11 cellular contexts compared by ENCODE assay signal in genomic region chr6:169851641-169852503, GRCh38.
A peak's percentile ranks its signal among the peaks of the same experiment; 100 is the strongest.
DNase-seq lines count a peak whose midpoint lies in the region; ATAC-seq, FAIRE-seq and TF ChIP-seq lines count a peak whose summit lies in the region.
"Had no signal": no experiment of that assay in that cellular context is flagged by ENCODE, and none has a peak within 500 bp of the region (broad histone marks: within the 10 kb centered on the region; RNA-seq: fewer than 3 reads in every experiment).

No MANE protein-coding gene starts in this region.

- H3K79me2 ChIP-seq in keratinocyte (ENCODE audit: control insufficient read depth, insufficient read depth, low read length) (no peaks in the 10 kb centered on the region), Karpas-422 (ENCODE audit: low read length) (no peaks in the 10 kb centered on the region)

- in situ Hi-C loops in brain microvascular endothelial cell (cut with HindIII; ENCODE audit: low pct_ligation_motif_present, low sequenced_read_pairs) = no loop called here

- H4K20me1 ChIP-seq in keratinocyte (ENCODE audit: control insufficient read depth, extremely low read depth, insufficient read depth, low read length) (no peaks in the 10 kb centered on the region), Karpas-422 (ENCODE audit: insufficient read depth, low read depth, low read length) (no peaks in the 10 kb centered on the region)

- H3K9me1 ChIP-seq in keratinocyte (ENCODE audit: control insufficient read depth, extremely low read depth, insufficient read depth, low read length) = no peaks in the 10 kb centered on the region

- H3K27me3 ChIP-seq in brain microvascular endothelial cell (replicated peaks) = no peaks in the 10 kb centered on the region
- H3K27me3 ChIP-seq in keratinocyte (ENCODE audit: control insufficient read depth, extremely low read depth, insufficient read depth, low read length) = no peaks in the 10 kb centered on the region
- H3K27me3 ChIP-seq in suprapubic skin = no peaks in the 10 kb centered on the region
- no peaks in the 10 kb centered on the region for H3K27me3 ChIP-seq in Karpas-422 (ENCODE audit: low read length)

- no peak for TF ChIP-seq POLR2A in NB4 (IDR thresholded peaks at IDR 0.05; ENCODE audit: extremely low read depth, insufficient read length)
- TF ChIP-seq POLR2A in suprapubic skin (IDR thresholded peaks at IDR 0.05) = no peak

- peak; percentile 99 for FAIRE-seq in keratinocyte (lab: Jason Lieb, UNC)

- H2AFZ ChIP-seq in keratinocyte (ENCODE audit: control insufficient read depth, low read length) (peak overlapping the region; percentile 86), Karpas-422 (ENCODE audit: low read length) (no peak overlapping the region)

- H3K36me3 ChIP-seq in brain microvascular endothelial cell (replicated peaks) = no peaks in the 10 kb centered on the region
- H3K36me3 ChIP-seq in keratinocyte (ENCODE audit: control insufficient read depth in 2 of 2, extremely low read depth in 1 of 2, insufficient read depth in 2 of 2, low read length in 2 of 2) = no peaks in the 10 kb centered on the region
- H3K36me3 ChIP-seq in suprapubic skin = no peaks in the 10 kb centered on the region
- H3K36me3 ChIP-seq in Karpas-422 (ENCODE audit: insufficient read depth, low read length) = no peaks in the 10 kb centered on the region

- TF ChIP-seq EP300 in suprapubic skin (IDR thresholded peaks at IDR 0.05) = no peak

- no peaks in the 10 kb centered on the region for H3K9me2 ChIP-seq in Karpas-422 (replicated peaks; ENCODE audit: insufficient read depth, low read length)
- H3K9me2 ChIP-seq: SK-N-SH had no signal

- dilution Hi-C loops in keratinocyte (cut with MboI; ENCODE audit: extremely low pct_ligation_motif_present, low sequenced_read_pairs) = no loop called here

- DNase-seq in NB4 (ENCODE audit: low read depth) (peak; percentile 96), brain microvascular endothelial cell (peak; percentile 56), keratinocyte (ENCODE audit: low read depth, low spot score) (no peak), suprapubic skin (ENCODE audit: low spot score in 2 of 2) (no peak), KG1 (lab: John Stamatoyannopoulos, UW) (no peak), Karpas-422 (no peak), NOMO-1 treated with DMSO at 0.1 percent for 48 hours (lab: John Stamatoyannopoulos, UW; ENCODE audit: unreplicated experiment) (no peak)
- DNase-seq: effector memory CD8-positive, alpha-beta T cell; stimulated activated CD4-positive, alpha-beta T cell treated with anti-CD3 and anti-CD28 coated beads, Interleukin-2, amount 100 ng/mL, for 24 hours had no signal

- no peak overlapping the region for H3K27ac ChIP-seq in brain microvascular endothelial cell
- peak overlapping the region; percentile 23 for H3K27ac ChIP-seq in keratinocyte (ENCODE audit: control insufficient read depth, insufficient read depth, low read length)
- H3K27ac ChIP-seq in suprapubic skin = peak overlapping the region; percentile 23
- H3K27ac ChIP-seq in Karpas-422 (ENCODE audit: low read length) = no peak overlapping the region

- ATAC-seq in HG02870 (IDR thresholded peaks at IDR 0.05; ENCODE audit: unreplicated experiment) = no peak
- ATAC-seq: effector memory CD8-positive, alpha-beta T cell had no signal

- H3K4me3 ChIP-seq in NB4 (ENCODE audit: low read depth, low read length) = no peak overlapping the region
- no peak overlapping the region for H3K4me3 ChIP-seq in brain microvascular endothelial cell (ENCODE audit: low read depth, low read length)
- peak overlapping the region in 2 of 3 experiments; percentile 16 to 19 for H3K4me3 ChIP-seq in keratinocyte (ENCODE audit: control insufficient read depth in 2 of 3, extremely low read depth in 1 of 3, insufficient read depth in 2 of 3, low read depth in 1 of 3, low read length in 3 of 3)
- no peak overlapping the region for H3K4me3 ChIP-seq in suprapubic skin
- no peak overlapping the region for H3K4me3 ChIP-seq in Karpas-422 (ENCODE audit: low read length)

- H3K4me2 ChIP-seq in keratinocyte (ENCODE audit: control insufficient read depth, extremely low read depth, insufficient read depth, low read depth, low read length) (peak overlapping the region; percentile 63), Karpas-422 (ENCODE audit: low read depth, low read length, poor library complexity, severe bottlenecking) (no peak overlapping the region)
- H3K4me2 ChIP-seq: SK-N-SH had no signal

- H3K9ac ChIP-seq in keratinocyte (ENCODE audit: control insufficient read depth, extremely low read depth, insufficient read depth, low read length) (peak overlapping the region; percentile 24), Karpas-422 (ENCODE audit: low read length) (no peak overlapping the region)
- H3K9ac ChIP-seq: SK-N-SH had no signal

- 77% methylated on average over 20 of the region's 22 CpGs for WGBS in suprapubic skin

- H3K4me1 ChIP-seq in keratinocyte (ENCODE audit: control insufficient read depth, extremely low read depth, insufficient read depth, low read length) = peaks cover 18% of the 10 kb centered on the region
- peaks cover 15% of the 10 kb centered on the region for H3K4me1 ChIP-seq in suprapubic skin
- no peaks in the 10 kb centered on the region for H3K4me1 ChIP-seq in Karpas-422 (ENCODE audit: low read length)

- TF ChIP-seq CTCF in NB4 (IDR thresholded peaks at IDR 0.05; ENCODE audit: low read depth, low read length) (no peak), brain microvascular endothelial cell (IDR thresholded peaks at IDR 0.05; ENCODE audit: low read depth, low read length, missing control alignments) (no peak), keratinocyte (optimal IDR thresholded peaks at IDR 0.05 in 1 of 3, IDR thresholded peaks at IDR 0.05 in 1 of 3, conservative IDR thresholded peaks at IDR 0.05 in 1 of 3; ENCODE audit: extremely low read depth in 1 of 3, insufficient read depth in 2 of 3, low read length in 3 of 3) (no peak), suprapubic skin (IDR thresholded peaks at IDR 0.05) (no peak)

- no peaks in the 10 kb centered on the region for H3K9me3 ChIP-seq in keratinocyte (ENCODE audit: control insufficient read depth, low read depth, low read length)
- H3K9me3 ChIP-seq in suprapubic skin = no peaks in the 10 kb centered on the region
- no peaks in the 10 kb centered on the region for H3K9me3 ChIP-seq in Karpas-422 (ENCODE audit: low read length)
- H3K9me3 ChIP-seq: SK-N-SH had no signal

Comparison
In these comparisons a context has a peak if more than half of its experiments do, and no peak if none do; other contexts are left out.
1. DNase-seq: peak in NB4 (single experiment) and brain microvascular endothelial cell (single experiment); none in keratinocyte (single experiment), suprapubic skin (0 of 2), KG1 (single experiment), Karpas-422 (single experiment) and NOMO-1 treated with DMSO at 0.1 percent for 48 hours (single experiment).
2. H3K4me3 ChIP-seq: peak in keratinocyte (2 of 3); none in NB4 (single experiment), brain microvascular endothelial cell (single experiment), suprapubic skin (single experiment) and Karpas-422 (single experiment).
3. H3K27ac ChIP-seq: peak in keratinocyte (single experiment) and suprapubic skin (single experiment); none in brain microvascular endothelial cell (single experiment) and Karpas-422 (single experiment).